ENCODE assay signal across 8 cellular contexts in genomic region chr15:31235298-31236183, GRCh38.
DNase-seq lines count a peak whose midpoint lies in the region; ATAC-seq and TF ChIP-seq lines count a peak whose summit lies in the region.

No MANE protein-coding gene starts in this region.

- no peak overlapping the region for H3K27ac Mint-ChIP-seq in activated CD4-positive, alpha-beta memory T cell treated with anti-CD3 and anti-CD28 coated beads for 36 hours
- no peak overlapping the region for H3K27ac Mint-ChIP-seq in endothelial cell (ENCODE audit: unreplicated experiment)

- no peaks in the 10 kb centered on the region for H3K27me3 ChIP-seq in SJCRH30
- no peaks in the 10 kb centered on the region for H3K27me3 ChIP-seq in hepatocyte
- no peaks in the 10 kb centered on the region for H3K27me3 ChIP-seq in uterus

- H3K4me1 Mint-ChIP-seq in activated CD4-positive, alpha-beta memory T cell treated with anti-CD3 and anti-CD28 coated beads for 36 hours (ENCODE audit: low read depth): peaks cover 15% of the 10 kb centered on the region
- no peaks in the 10 kb centered on the region for H3K4me1 Mint-ChIP-seq in endothelial cell (ENCODE audit: unreplicated experiment)

- no peaks in the 10 kb centered on the region for H3K36me3 Mint-ChIP-seq in activated CD4-positive, alpha-beta memory T cell treated with anti-CD3 and anti-CD28 coated beads for 36 hours
- H3K36me3 Mint-ChIP-seq in endothelial cell (ENCODE audit: low read depth, unreplicated experiment): no peaks in the 10 kb centered on the region

- DNase-seq in GM12865 (ENCODE audit: low read depth): peak; percentile 76
- DNase-seq in SJCRH30: peak in 1 of 2 experiments; percentile 40
- peak; percentile 72 for DNase-seq in hepatocyte (ENCODE audit: low spot score)
- DNase-seq in uterus: peak; percentile 61 to 89
- no peak for DNase-seq in activated CD4-positive, alpha-beta memory T cell treated with anti-CD3 and anti-CD28 coated beads for 36 hours
- DNase-seq in endothelial cell (ENCODE audit: low spot score): no peak

- no peak overlapping the region for H3K4me3 Mint-ChIP-seq in activated CD4-positive, alpha-beta memory T cell treated with anti-CD3 and anti-CD28 coated beads for 36 hours
- no peak overlapping the region for H3K4me3 Mint-ChIP-seq in endothelial cell (ENCODE audit: unreplicated experiment)

- peak overlapping the region; percentile 59 for H3K4me2 ChIP-seq in hepatocyte

- WGBS in hepatocyte (ENCODE audit: low lambda C conversion rate, missing lambda C conversion rate): 80% methylated on average over 20 of the region's 20 CpGs

- no peak for TF ChIP-seq CTCF in GM12865 (IDR thresholded peaks at IDR 0.05; ENCODE audit: insufficient read depth, low read depth, low read length, missing control alignments)
- TF ChIP-seq CTCF in hepatocyte (IDR thresholded peaks at IDR 0.05; ENCODE audit: poor library complexity): no peak
- TF ChIP-seq CTCF in uterus (IDR thresholded peaks at IDR 0.05): no peak
- no peak for TF ChIP-seq CTCF in endothelial cell (IDR thresholded peaks at IDR 0.05; ENCODE audit: unreplicated experiment)

- H4K20me1 ChIP-seq in hepatocyte (ENCODE audit: insufficient read depth, poor library complexity, severe bottlenecking): no peaks in the 10 kb centered on the region

- no peaks in the 10 kb centered on the region for H3K9me3 Mint-ChIP-seq in activated CD4-positive, alpha-beta memory T cell treated with anti-CD3 and anti-CD28 coated beads for 36 hours
- H3K9me3 Mint-ChIP-seq in endothelial cell (ENCODE audit: unreplicated experiment): no peaks in the 10 kb centered on the region

- no peaks in the 10 kb centered on the region for H3K36me3 ChIP-seq in SJCRH30
- H3K36me3 ChIP-seq in hepatocyte (replicated peaks; ENCODE audit: insufficient read depth, low read depth): no peaks in the 10 kb centered on the region
- no peaks in the 10 kb centered on the region for H3K36me3 ChIP-seq in uterus

- peaks cover 19% of the 10 kb centered on the region for H3K4me1 ChIP-seq in SJCRH30
- peaks cover 6% of the 10 kb centered on the region for H3K4me1 ChIP-seq in hepatocyte (ENCODE audit: insufficient read depth)
- H3K4me1 ChIP-seq in uterus: peaks cover 7 to 11% of the 10 kb centered on the region in 2 donors

- no peaks in the 10 kb centered on the region for H3K27me3 Mint-ChIP-seq in activated CD4-positive, alpha-beta memory T cell treated with anti-CD3 and anti-CD28 coated beads for 36 hours
- H3K27me3 Mint-ChIP-seq in endothelial cell (ENCODE audit: unreplicated experiment): peaks cover 7% of the 10 kb centered on the region

- CTCF ChIA-PET in activated CD4-positive, alpha-beta memory T cell treated with anti-CD3 and anti-CD28 coated beads for 36 hours (lab: Charles Lee): no interaction called here

- POLR2A ChIA-PET in activated CD4-positive, alpha-beta memory T cell treated with anti-CD3 and anti-CD28 coated beads for 36 hours (lab: Charles Lee): no interaction called here

- H3K4me3 ChIP-seq in GM12865 (ENCODE audit: low read depth, low read length) (peak overlapping the region; percentile 28), SJCRH30 (peak overlapping the region; percentile 49), hepatocyte (no peak overlapping the region), uterus (no peak overlapping the region)

- H3K79me2 ChIP-seq in hepatocyte: no peaks in the 10 kb centered on the region

- intact Hi-C loops in uterus (cut with DNase I; ENCODE audit: low total_unique reads): no loop called here
- intact Hi-C loops in activated CD4-positive, alpha-beta memory T cell treated with anti-CD3 and anti-CD28 coated beads for 36 hours (cut with micrococcal nuclease): no loop called here

- H2AFZ ChIP-seq in hepatocyte: no peak overlapping the region

- peak overlapping the region; percentile 45 for H3K27ac ChIP-seq in SJCRH30
- H3K27ac ChIP-seq in hepatocyte: peak overlapping the region; percentile 80
- peak overlapping the region; percentile 88 to 93 for H3K27ac ChIP-seq in uterus

- H3K9me2 ChIP-seq in hepatocyte (replicated peaks; ENCODE audit: insufficient read depth): no peaks in the 10 kb centered on the region

- no peaks in the 10 kb centered on the region for H3K9me3 ChIP-seq in SJCRH30 (replicated peaks)
- no peaks in the 10 kb centered on the region for H3K9me3 ChIP-seq in hepatocyte (ENCODE audit: low read depth)
- no peaks in the 10 kb centered on the region for H3K9me3 ChIP-seq in uterus

- ATAC-seq in HG03457 (IDR thresholded peaks at IDR 0.05; ENCODE audit: unreplicated experiment): peak; percentile 34
- no peak for ATAC-seq in HG02973 (IDR thresholded peaks at IDR 0.05; ENCODE audit: unreplicated experiment)

- no peak for TF ChIP-seq POLR2A in uterus (IDR thresholded peaks at IDR 0.05)

Comparison
In these comparisons a context has a peak if more than half of its experiments do, and no peak if none do; other contexts are left out.
1. DNase-seq: peak in GM12865 (single experiment), hepatocyte (single experiment) and uterus (2 of 2); none in activated CD4-positive, alpha-beta memory T cell treated with anti-CD3 and anti-CD28 coated beads for 36 hours (single experiment) and endothelial cell (single experiment).
2. H3K4me3 ChIP-seq: peak in GM12865 (single experiment) and SJCRH30 (single experiment); none in hepatocyte (single experiment) and uterus (0 of 2).
3. Peak in every context shown above with its lines, with median percentiles within 50 percentile points of each other: H3K27ac ChIP-seq.